In the genomic region with DNA sequence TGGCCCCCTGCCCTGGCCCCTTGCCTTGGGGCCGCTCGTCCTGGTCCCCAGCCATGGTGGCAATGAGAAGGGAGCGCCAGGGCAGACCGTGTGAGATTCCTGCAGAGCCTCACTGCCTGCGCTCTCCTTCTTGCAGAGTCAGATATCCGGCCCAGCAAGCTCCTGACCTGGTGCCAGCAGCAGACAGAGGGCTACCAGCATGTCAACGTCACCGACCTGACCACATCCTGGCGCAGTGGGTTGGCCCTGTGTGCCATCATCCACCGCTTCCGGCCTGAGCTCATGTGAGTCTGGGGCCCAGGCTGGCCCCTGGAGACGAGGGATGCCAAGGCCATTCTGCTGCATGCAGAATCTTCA, we compare ENCODE assay signal across 8 cellular contexts.
A peak's percentile ranks its signal among the peaks of the same experiment; 100 is the strongest.
DNase-seq lines count a peak whose midpoint lies in the region; ATAC-seq and FAIRE-seq lines count a peak whose summit lies in the region.

No MANE protein-coding gene starts in this region.

- peak overlapping the region; percentile 88 to 98 (median 94) for H3K4me2 ChIP-seq in BLaER1 treated with 17β-estradiol and CSF1 and Interleukin-3, amounts not matched to agents 10 nM and 100 nM

- no peaks in the 10 kb centered on the region for H3K9me3 ChIP-seq in BLaER1 treated with 17β-estradiol and CSF1 and Interleukin-3, amounts not matched to agents 10 nM and 100 nM (replicated peaks in 1 of 11)

- peak overlapping the region; percentile 74 for H3K4me3 Mint-ChIP-seq in activated CD4-positive, alpha-beta T cell treated with anti-CD3 and anti-CD28 coated beads for 36 hours
- H3K4me3 Mint-ChIP-seq in stimulated activated naive CD8-positive, alpha-beta T cell treated with anti-CD3 and anti-CD28 coated beads, Interleukin-15, Interleukin-2, amounts not matched to agents 100 ng/mL and 50 ng/mL, for 24 hours = peak overlapping the region; percentile 79

- H3K36me3 Mint-ChIP-seq in activated CD4-positive, alpha-beta T cell treated with anti-CD3 and anti-CD28 coated beads for 36 hours (ENCODE audit: low read depth) = peaks cover 77% of the 10 kb centered on the region
- H3K36me3 Mint-ChIP-seq in stimulated activated naive CD8-positive, alpha-beta T cell treated with anti-CD3 and anti-CD28 coated beads, Interleukin-15, Interleukin-2, amounts not matched to agents 100 ng/mL and 50 ng/mL, for 24 hours (ENCODE audit: low read depth) = peaks cover 78% of the 10 kb centered on the region

- intact Hi-C loops in activated CD4-positive, alpha-beta T cell treated with anti-CD3 and anti-CD28 coated beads for 36 hours (cut with DNase I, micrococcal nuclease) = loop anchor here (1.0 kb wide), 4 partner anchors 12 to 74 kb away; no protein-coding TSS in a partner anchor

- peak overlapping the region; percentile 24 to 73 (median 64); a peak in 19 of 22 replicates for H3K9ac ChIP-seq in BLaER1 treated with 17β-estradiol and CSF1 and Interleukin-3, amounts not matched to agents 10 nM and 100 nM

- H3K27ac ChIP-seq in BLaER1 treated with 17β-estradiol and CSF1 and Interleukin-3, amounts not matched to agents 10 nM and 100 nM = peak overlapping the region; percentile 55 to 81 (median 76); a peak in 21 of 22 replicates

- H3K27me3 Mint-ChIP-seq in activated CD4-positive, alpha-beta T cell treated with anti-CD3 and anti-CD28 coated beads for 36 hours = no peaks in the 10 kb centered on the region
- no peaks in the 10 kb centered on the region for H3K27me3 Mint-ChIP-seq in stimulated activated naive CD8-positive, alpha-beta T cell treated with anti-CD3 and anti-CD28 coated beads, Interleukin-15, Interleukin-2, amounts not matched to agents 100 ng/mL and 50 ng/mL, for 24 hours

- H3K4me1 Mint-ChIP-seq in activated CD4-positive, alpha-beta T cell treated with anti-CD3 and anti-CD28 coated beads for 36 hours = peaks cover 48% of the 10 kb centered on the region
- peaks cover 55% of the 10 kb centered on the region for H3K4me1 Mint-ChIP-seq in stimulated activated naive CD8-positive, alpha-beta T cell treated with anti-CD3 and anti-CD28 coated beads, Interleukin-15, Interleukin-2, amounts not matched to agents 100 ng/mL and 50 ng/mL, for 24 hours (ENCODE audit: low read depth)

- peak overlapping the region in 9 of 10 experiments; percentile 2 to 51 (median 18); a peak in 9 of 20 replicates for H3K4me3 ChIP-seq in BLaER1 treated with 17β-estradiol and CSF1 and Interleukin-3, amounts not matched to agents 10 nM and 100 nM

- peaks cover 53 to 78% (median 65%) of the 10 kb centered on the region in 10 experiments for H3K4me1 ChIP-seq in BLaER1 treated with 17β-estradiol and CSF1 and Interleukin-3, amounts not matched to agents 10 nM and 100 nM

- peak; percentile 90 for FAIRE-seq in HTR-8/SVneo (lab: Jason Lieb, UNC)

- ATAC-seq in GM21367 (IDR thresholded peaks at IDR 0.05; ENCODE audit: unreplicated experiment) = peak; percentile 97
- ATAC-seq in activated CD4-positive, alpha-beta T cell treated with anti-CD3 and anti-CD28 coated beads for 36 hours = peak; percentile 97

- no peaks in the 10 kb centered on the region for H3K27me3 ChIP-seq in BLaER1 treated with 17β-estradiol and CSF1 and Interleukin-3, amounts not matched to agents 10 nM and 100 nM

- H4K20me1 ChIP-seq in BLaER1 treated with 17β-estradiol and CSF1 and Interleukin-3, amounts not matched to agents 10 nM and 100 nM = no peaks in the 10 kb centered on the region

- DNase-seq in HTR-8/SVneo (ENCODE audit: insufficient read length, low spot score) = peak; percentile 93
- peak; percentile 96 for DNase-seq in activated CD4-positive, alpha-beta T cell treated with anti-CD3 and anti-CD28 coated beads for 36 hours
- peak; percentile 90 for DNase-seq in cerebellar cortex (ENCODE audit: low spot score)
- peak; percentile 97 for DNase-seq in myocyte (ENCODE audit: low read depth)
- no peak for DNase-seq in NCI-H82 treated with DMSO at 0.1 percent for 48 hours (lab: John Stamatoyannopoulos, UW; ENCODE audit: unreplicated experiment)

- POLR2A ChIA-PET in activated CD4-positive, alpha-beta T cell treated with anti-CD3 and anti-CD28 coated beads for 36 hours (lab: Charles Lee) = interaction anchor here (0.7 to 2.0 kb wide), 11 partner anchors 9 to 115 kb away, joined by 3 to 18 read pairs (median 4); no protein-coding TSS in a partner anchor

- H3K9me3 Mint-ChIP-seq in activated CD4-positive, alpha-beta T cell treated with anti-CD3 and anti-CD28 coated beads for 36 hours (ENCODE audit: low read depth) = no peaks in the 10 kb centered on the region
- no peaks in the 10 kb centered on the region for H3K9me3 Mint-ChIP-seq in stimulated activated naive CD8-positive, alpha-beta T cell treated with anti-CD3 and anti-CD28 coated beads, Interleukin-15, Interleukin-2, amounts not matched to agents 100 ng/mL and 50 ng/mL, for 24 hours

- CTCF ChIA-PET in activated CD4-positive, alpha-beta T cell treated with anti-CD3 and anti-CD28 coated beads for 36 hours (lab: Charles Lee) = interaction anchor here (0.6 to 3.9 kb wide), 15 partner anchors 9 to 1430 kb away, joined by 3 to 39 read pairs (median 4); partner anchors contain the start of gene MICAL2

- H3K36me3 ChIP-seq in BLaER1 treated with 17β-estradiol and CSF1 and Interleukin-3, amounts not matched to agents 10 nM and 100 nM = peaks cover 0 to 34% (median 0%) of the 10 kb centered on the region in 11 experiments; a peak in 4 of 22 replicates

- peak overlapping the region; percentile 93 for H3K27ac Mint-ChIP-seq in activated CD4-positive, alpha-beta T cell treated with anti-CD3 and anti-CD28 coated beads for 36 hours
- peak overlapping the region; percentile 94 for H3K27ac Mint-ChIP-seq in stimulated activated naive CD8-positive, alpha-beta T cell treated with anti-CD3 and anti-CD28 coated beads, Interleukin-15, Interleukin-2, amounts not matched to agents 100 ng/mL and 50 ng/mL, for 24 hours
